Comparison of ENCODE assay signal across 12 cellular contexts in genomic region chr2:15965564-15966019, GRCh38. TPM values are rescaled to one million over a fixed set of nuclear protein-coding genes. Genes with fewer than 3 reads are reported as not detected.
A peak's percentile ranks its signal among the peaks of the same experiment; 100 is the strongest.
DNase-seq lines count a peak whose midpoint lies in the region; ATAC-seq and TF ChIP-seq lines count a peak whose summit lies in the region.
"Had no signal": no experiment of that assay in that cellular context is flagged by ENCODE, and none has a peak within 500 bp of the region (broad histone marks: within the 10 kb centered on the region; RNA-seq: fewer than 3 reads in every experiment).

No MANE protein-coding gene starts in this region.

- H3K4me3 ChIP-seq in GM23338, result no peak overlapping the region

- H3K9me2 ChIP-seq in GM23338 (ENCODE audit: insufficient read depth), result no peaks in the 10 kb centered on the region

- peak; percentile 85 for ATAC-seq in GM23338
- ATAC-seq in central memory CD8-positive, alpha-beta T cell (replicated peaks; ENCODE audit: extremely low read depth, poor library complexity, severe bottlenecking), result peak; percentile 32

- no peak overlapping the region for H3K27ac ChIP-seq in GM23338 (ENCODE audit: low read depth)

- H3K4me1 ChIP-seq in GM23338 (ENCODE audit: insufficient read depth), result no peaks in the 10 kb centered on the region

- no peak overlapping the region for H3K4me2 ChIP-seq in GM23338

- no peaks in the 10 kb centered on the region for H3K27me3 ChIP-seq in GM23338 (ENCODE audit: insufficient read depth)

- H3K4me3 Mint-ChIP-seq in GM23338, result no peak overlapping the region
- no peak overlapping the region for H3K4me3 Mint-ChIP-seq in activated CD4-positive, alpha-beta T cell treated with anti-CD3 and anti-CD28 coated beads, Interleukin-2, amount 10 ng/mL, durations not matched to agents 7 days and 5 days
- no peak overlapping the region for H3K4me3 Mint-ChIP-seq in central memory CD8-positive, alpha-beta T cell

- H3F3A ChIP-seq in GM23338 (replicated peaks; ENCODE audit: low read depth), result 0 out of 2 replicates have a peak, but pooled peaks cover 4% of the 10 kb centered on the region

- POLR2A ChIA-PET in activated CD4-positive, alpha-beta T cell treated with anti-CD3 and anti-CD28 coated beads, Interleukin-2, amount 10 ng/mL, durations not matched to agents 7 days and 5 days (lab: Charles Lee), result no interaction called here

- peak overlapping the region; percentile 87 for H2AFZ ChIP-seq in GM23338

- DNase-seq in GM23338 (ENCODE audit: low spot score), result no peak
- peak; percentile 45 for DNase-seq in activated CD4-positive, alpha-beta T cell treated with anti-CD3 and anti-CD28 coated beads, Interleukin-2, amount 10 ng/mL, durations not matched to agents 7 days and 5 days
- DNase-seq in central memory CD8-positive, alpha-beta T cell (ENCODE audit: low spot score in 2 of 2), result no peak
- DNase-seq in stimulated activated CD4-positive, alpha-beta T cell treated with anti-CD3 and anti-CD28 coated beads, Interleukin-4, amount 100 ng/mL, for 4 hours, result peak; percentile 46 to 83
- DNase-seq in erythroblast (lab: John Stamatoyannopoulos, UW), result no peak
- no peak for DNase-seq in SW 1271 (lab: John Stamatoyannopoulos, UW)
- no peak for DNase-seq in RKO (ENCODE audit: low spot score)
- DNase-seq in superior temporal gyrus (ENCODE audit: extremely low spot score), result no peak
- DNase-seq: C1 segment of cervical spinal cord, NCI-H510A treated with DMSO at 0.1 percent for 48 hours, T1000 had no signal

- H3K79me2 ChIP-seq in GM23338 (replicated peaks; ENCODE audit: insufficient read depth), result no peaks in the 10 kb centered on the region

- H3K36me3 Mint-ChIP-seq in GM23338 (ENCODE audit: low read depth), result peaks cover 12% of the 10 kb centered on the region; the same call in 2 of the 3 replicates
- no peaks in the 10 kb centered on the region for H3K36me3 Mint-ChIP-seq in activated CD4-positive, alpha-beta T cell treated with anti-CD3 and anti-CD28 coated beads, Interleukin-2, amount 10 ng/mL, durations not matched to agents 7 days and 5 days (ENCODE audit: low read depth)
- no peaks in the 10 kb centered on the region for H3K36me3 Mint-ChIP-seq in central memory CD8-positive, alpha-beta T cell (ENCODE audit: insufficient read depth)

- no peak for TF ChIP-seq POLR2A in erythroblast (IDR thresholded peaks at IDR 0.05; ENCODE audit: low read length)

- CTCF ChIA-PET in activated CD4-positive, alpha-beta T cell treated with anti-CD3 and anti-CD28 coated beads, Interleukin-2, amount 10 ng/mL, durations not matched to agents 7 days and 5 days (lab: Charles Lee), result interaction anchor here (0.6 kb wide), 1 partner anchor 103 kb away, joined by 3 read pairs; no protein-coding TSS in a partner anchor

- peaks cover 18% of the 10 kb centered on the region for H3K9me3 Mint-ChIP-seq in GM23338
- no peaks in the 10 kb centered on the region for H3K9me3 Mint-ChIP-seq in activated CD4-positive, alpha-beta T cell treated with anti-CD3 and anti-CD28 coated beads, Interleukin-2, amount 10 ng/mL, durations not matched to agents 7 days and 5 days
- H3K9me3 Mint-ChIP-seq in central memory CD8-positive, alpha-beta T cell, result no peaks in the 10 kb centered on the region

- H3K4me1 Mint-ChIP-seq in GM23338, result peaks cover 12% of the 10 kb centered on the region
- H3K4me1 Mint-ChIP-seq in activated CD4-positive, alpha-beta T cell treated with anti-CD3 and anti-CD28 coated beads, Interleukin-2, amount 10 ng/mL, durations not matched to agents 7 days and 5 days, result peaks cover 34% of the 10 kb centered on the region
- H3K4me1 Mint-ChIP-seq in central memory CD8-positive, alpha-beta T cell, result peaks cover 17% of the 10 kb centered on the region

- peaks cover 9% of the 10 kb centered on the region for H3K27me3 Mint-ChIP-seq in GM23338 (ENCODE audit: insufficient read depth, low read depth, poor library complexity)
- H3K27me3 Mint-ChIP-seq in activated CD4-positive, alpha-beta T cell treated with anti-CD3 and anti-CD28 coated beads, Interleukin-2, amount 10 ng/mL, durations not matched to agents 7 days and 5 days, result no peaks in the 10 kb centered on the region
- no peaks in the 10 kb centered on the region for H3K27me3 Mint-ChIP-seq in central memory CD8-positive, alpha-beta T cell

- H4K20me1 ChIP-seq in GM23338 (replicated peaks; ENCODE audit: insufficient read depth), result no peaks in the 10 kb centered on the region

- H3K27ac Mint-ChIP-seq in GM23338, result no peak overlapping the region
- peak overlapping the region; percentile 88 for H3K27ac Mint-ChIP-seq in activated CD4-positive, alpha-beta T cell treated with anti-CD3 and anti-CD28 coated beads, Interleukin-2, amount 10 ng/mL, durations not matched to agents 7 days and 5 days
- H3K27ac Mint-ChIP-seq in central memory CD8-positive, alpha-beta T cell (ENCODE audit: low read depth), result no peak overlapping the region

- H3K36me3 ChIP-seq in GM23338 (ENCODE audit: insufficient read depth), result peaks cover 7% of the 10 kb centered on the region; the same call in 1 of the 2 replicates

- no peak for TF ChIP-seq CTCF in GM23338 (conservative IDR thresholded peaks at IDR 0.05; ENCODE audit: low read depth in 2 of 2)

TF ChIP-seq in GM23338, 12 proteins besides CTCF, POLR2A, EP300 and RAD21 (continues in another document):
- TF ChIP-seq POLR2AphosphoS5 (IDR thresholded peaks at IDR 0.05; ENCODE audit: low read depth) (no peak), ZNF462 (CRISPR knock-in tag; IDR thresholded peaks at IDR 0.05) (no peak), ZNF114 (CRISPR knock-in tag; IDR thresholded peaks at IDR 0.05) (no peak), EZH2 (IDR thresholded peaks at IDR 0.05; ENCODE audit: low read depth, unreplicated experiment) (no peak), STAT1 (IDR thresholded peaks at IDR 0.05; ENCODE audit: unreplicated experiment) (no peak), CREB1 (CRISPR knock-in tag; IDR thresholded peaks at IDR 0.05; ENCODE audit: low read depth) (no peak)

RNA-seq across cellular contexts. Expression of gene MYCN, which starts 25.2 kb away (rescaled TPM):
- total RNA-seq in GM23338 (2014; rRNA removed; shearing (Covaris generic)), result 145 and 161 TPM in 2 replicates
- polyA plus RNA-seq in GM23338 (2016; fragmentation: Nextera tagmentation; extraction: Ambion mirVana), result 50.8 and 60.8 TPM in 2 replicates
- total RNA-seq in activated CD4-positive, alpha-beta T cell treated with anti-CD3 and anti-CD28 coated beads, Interleukin-2, amount 10 ng/mL, durations not matched to agents 7 days and 5 days, result not detected
- total RNA-seq: bronchial epithelial cell had no signal

Comparison
In these comparisons a context has a peak if more than half of its experiments do, and no peak if none do; other contexts are left out.
1. DNase-seq: peak in activated CD4-positive, alpha-beta T cell treated with anti-CD3 and anti-CD28 coated beads, Interleukin-2, amount 10 ng/mL, durations not matched to agents 7 days and 5 days (single experiment) and stimulated activated CD4-positive, alpha-beta T cell treated with anti-CD3 and anti-CD28 coated beads, Interleukin-4, amount 100 ng/mL, for 4 hours (2 of 2); none in GM23338 (single experiment), central memory CD8-positive, alpha-beta T cell (0 of 2), erythroblast (0 of 2), SW 1271 (0 of 2), RKO (single experiment) and superior temporal gyrus (single experiment).
2. RNA of gene MYCN, which starts 25.2 kb away (total RNA-seq): 145 to 161 TPM in GM23338; not detected in activated CD4-positive, alpha-beta T cell treated with anti-CD3 and anti-CD28 coated beads, Interleukin-2, amount 10 ng/mL, durations not matched to agents 7 days and 5 days; every median in the first group is over 100 times any median in the second.